Comparison of ENCODE assay signal across 8 cellular contexts in the genomic region with DNA sequence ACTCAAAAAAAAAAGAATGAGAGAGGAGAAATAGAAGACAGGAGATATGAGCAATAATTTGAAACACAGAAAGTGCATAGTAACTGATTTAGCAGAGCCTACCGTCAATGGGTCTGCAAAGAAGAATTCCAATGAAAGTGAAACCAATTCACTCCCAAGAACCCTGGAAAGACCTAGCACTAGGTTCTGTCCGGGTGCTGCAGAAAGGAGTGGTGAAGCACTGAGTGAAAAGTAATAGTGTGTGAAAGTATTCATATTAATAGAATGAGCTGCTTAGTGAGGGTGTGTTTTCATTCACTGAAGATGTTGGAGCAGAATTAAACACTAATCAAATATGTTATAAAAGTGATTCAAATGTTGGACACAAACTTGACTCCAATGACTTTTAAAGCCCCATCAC. TPM values are rescaled to one million over a fixed set of nuclear protein-coding genes. Genes with fewer than 3 reads are reported as not detected.
DNase-seq lines count a peak whose midpoint lies in the region; ATAC-seq and TF ChIP-seq lines count a peak whose summit lies in the region.

No MANE protein-coding gene starts in this region.

- ATAC-seq in GM21526 (IDR thresholded peaks at IDR 0.05; ENCODE audit: low FRiP score, unreplicated experiment) (peak; percentile 34), memory B cell (ENCODE audit: low read depth) (peak; percentile 20)

- H3K27me3 ChIP-seq in CD4-positive, alpha-beta memory T cell (ENCODE audit: insufficient read depth, low read length) = no peaks in the 10 kb centered on the region

- POLR2A ChIA-PET in CD4-positive, alpha-beta memory T cell (lab: Charles Lee; ENCODE audit: partially characterized antibody) = interaction anchor here (0.9 to 1.5 kb wide), 5 partner anchors 51 to 292 kb away, joined by 3 to 6 read pairs (median 4); a partner anchor contains a TSS

- TF ChIP-seq POLR2A in NB4 (IDR thresholded peaks at IDR 0.05; ENCODE audit: extremely low read depth, insufficient read length) = no peak

- H3K36me3 ChIP-seq in CD4-positive, alpha-beta memory T cell (ENCODE audit: insufficient read depth, low read length) = no peaks in the 10 kb centered on the region

- H3K4me1 Mint-ChIP-seq in CD4-positive, alpha-beta memory T cell = peaks cover 2 to 12% (median 6%) of the 10 kb centered on the region in 4 donors
- H3K4me1 Mint-ChIP-seq in memory B cell = peaks cover 3% of the 10 kb centered on the region

- peaks cover 5% of the 10 kb centered on the region for H3K4me1 ChIP-seq in CD4-positive, alpha-beta memory T cell (ENCODE audit: insufficient read depth, low read length)

- no peaks in the 10 kb centered on the region for H3K9me3 Mint-ChIP-seq in CD4-positive, alpha-beta memory T cell
- no peaks in the 10 kb centered on the region for H3K9me3 Mint-ChIP-seq in memory B cell

- peak overlapping the region; percentile 54 for H3K27ac ChIP-seq in CD4-positive, alpha-beta memory T cell (ENCODE audit: low read depth, low read length)

- no peak for TF ChIP-seq CTCF in NB4 (IDR thresholded peaks at IDR 0.05; ENCODE audit: low read depth, low read length)

- no peak for DNase-seq in CD4-positive, alpha-beta memory T cell
- DNase-seq in NB4 (ENCODE audit: low read depth) (peak; percentile 17), memory B cell (ENCODE audit: low spot score in 2 of 2) (no peak), NCI-H82 treated with DMSO at 0.1 percent for 48 hours (lab: John Stamatoyannopoulos, UW; ENCODE audit: unreplicated experiment) (no peak), Ammon's horn (ENCODE audit: low spot score) (no peak), GDM1 (lab: John Stamatoyannopoulos, UW) (no peak)
- no peak for DNase-seq in effector CD8-positive, alpha-beta T cell (lab: John Stamatoyannopoulos, UW)

- H3K27ac Mint-ChIP-seq in CD4-positive, alpha-beta memory T cell = peak overlapping the region; percentile 15 to 96 (median 84)
- H3K27ac Mint-ChIP-seq in memory B cell = peak overlapping the region; percentile 81

- CTCF ChIA-PET in CD4-positive, alpha-beta memory T cell (lab: Charles Lee; ENCODE audit: partially characterized antibody) = interaction anchor here (0.8 to 4.4 kb wide), 12 partner anchors 9 to 392 kb away, joined by 3 to 32 read pairs (median 5); a partner anchor contains a TSS

- H3K36me3 Mint-ChIP-seq in CD4-positive, alpha-beta memory T cell = no peaks in the 10 kb centered on the region
- no peaks in the 10 kb centered on the region for H3K36me3 Mint-ChIP-seq in memory B cell

- H3K4me3 Mint-ChIP-seq in CD4-positive, alpha-beta memory T cell = peak overlapping the region in 1 of 8 donors; percentile 96
- H3K4me3 Mint-ChIP-seq in memory B cell = no peak overlapping the region

- H3K9me3 ChIP-seq in CD4-positive, alpha-beta memory T cell (ENCODE audit: control insufficient read depth in 1 of 2, low read length in 2 of 2) = no peaks in the 10 kb centered on the region

- H3K4me3 ChIP-seq in CD4-positive, alpha-beta memory T cell (ENCODE audit: low read length in 2 of 2) = no peak overlapping the region
- no peak overlapping the region for H3K4me3 ChIP-seq in NB4 (ENCODE audit: low read depth, low read length)

- H3K27me3 Mint-ChIP-seq in CD4-positive, alpha-beta memory T cell = peaks cover 0 to 2% of the 10 kb centered on the region in 2 donors
- no peaks in the 10 kb centered on the region for H3K27me3 Mint-ChIP-seq in memory B cell

- intact Hi-C loops in CD4-positive, alpha-beta memory T cell (cut with micrococcal nuclease) = loop anchor here (1.0 to 5.0 kb wide), 2 partner anchors 51 to 190 kb away; a partner anchor contains a TSS

RNA-seq across cellular contexts. Expression of a gene that starts 51.3 kb away (rescaled TPM):
- 10 to 100 TPM; 44.9 to 50.2 TPM for total RNA-seq in CD4-positive, alpha-beta memory T cell
- polyA plus RNA-seq in CD4-positive, alpha-beta memory T cell = 10 to 100 TPM; 32.7 to 35.6 TPM
